9 cellular contexts compared by ENCODE assay signal in genomic region chr3:73547427-73548036, GRCh38.
DNase-seq lines count a peak whose midpoint lies in the region; TF ChIP-seq lines count a peak whose summit lies in the region.
"Had no signal": no experiment of that assay in that cellular context is flagged by ENCODE, and none has a peak within 500 bp of the region (broad histone marks: within the 10 kb centered on the region; RNA-seq: fewer than 3 reads in every experiment).

No MANE protein-coding gene starts in this region.

- no peaks in the 10 kb centered on the region for H3K36me3 Mint-ChIP-seq in endodermal cell (ENCODE audit: low read depth)
- peaks cover 4% of the 10 kb centered on the region for H3K36me3 Mint-ChIP-seq in mesothelial cell of epicardium

- H4K20me1 ChIP-seq in OCI-LY3 (ENCODE audit: insufficient read depth, low read length): no peaks in the 10 kb centered on the region

- H2AFZ ChIP-seq in OCI-LY3 (ENCODE audit: low read depth, low read length): 0 out of 2 replicates have a peak overlapping the region, but pooled peaks have one; percentile 3

- H3K4me3 ChIP-seq in OCI-LY3 (ENCODE audit: low read length) (no peak overlapping the region), endodermal cell (ENCODE audit: low read length) (no peak overlapping the region), uterus (no peak overlapping the region)
- H3K4me3 ChIP-seq: K562 had no signal

- H3K9ac ChIP-seq in OCI-LY3 (ENCODE audit: low read length) (no peak overlapping the region), endodermal cell (ENCODE audit: extremely low read depth, low read length, poor library complexity, severe bottlenecking) (no peak overlapping the region)

- H3K27me3 Mint-ChIP-seq in endodermal cell (ENCODE audit: insufficient read depth) (no peaks in the 10 kb centered on the region), mesothelial cell of epicardium (ENCODE audit: low read depth) (no peaks in the 10 kb centered on the region)

- intact Hi-C loops in uterus (cut with DNase I; ENCODE audit: low total_unique reads): no loop called here

- H3K4me3 Mint-ChIP-seq in endodermal cell (no peak overlapping the region), mesothelial cell of epicardium (no peak overlapping the region)

- no peak for TF ChIP-seq POLR2A in uterus (IDR thresholded peaks at IDR 0.05)

- H3K27ac Mint-ChIP-seq in endodermal cell (peak overlapping the region; percentile 55), mesothelial cell of epicardium (peak overlapping the region; percentile 89)

- H3K27me3 ChIP-seq in OCI-LY3 (ENCODE audit: low read depth, low read length) (no peaks in the 10 kb centered on the region), endodermal cell (ENCODE audit: control insufficient read depth, insufficient read depth, low read length, poor library complexity, severe bottlenecking) (no peaks in the 10 kb centered on the region), uterus (no peaks in the 10 kb centered on the region)

- TF ChIP-seq CTCF in OCI-LY3 (IDR thresholded peaks at IDR 0.05; ENCODE audit: low read depth, low read length) (no peak), endodermal cell (conservative IDR thresholded peaks at IDR 0.05) (no peak), mesothelial cell of epicardium (IDR thresholded peaks at IDR 0.05; ENCODE audit: unreplicated experiment) (no peak), uterus (IDR thresholded peaks at IDR 0.05) (no peak)

- H3K4me1 Mint-ChIP-seq in endodermal cell (peaks cover 19% of the 10 kb centered on the region), mesothelial cell of epicardium (peaks cover 35% of the 10 kb centered on the region)

- 91 to 98% methylated on average over 4 to 6 of the region's 6 CpGs for WGBS in endodermal cell (ENCODE audit: insufficient coverage in 1 of 2, insufficient read length in 1 of 2), 2 experiments

- DNase-seq in endodermal cell: no peak
- no peak for DNase-seq in mesothelial cell of epicardium (ENCODE audit: low spot score in 2 of 2, unreplicated experiment in 2 of 2)
- DNase-seq in uterus: peak in 1 of 2 donors; percentile 36
- DNase-seq in CD1c-positive myeloid dendritic cell (ENCODE audit: extremely low spot score): no peak
- DNase-seq in stimulated activated CD4-positive, alpha-beta T cell treated with anti-CD3 and anti-CD28 coated beads, Interleukin-12 subunit alpha, Interleukin-12 subunit beta, amount 100 ng/mL, for 4 hours: no peak
- no peak for DNase-seq in NCI-H345 treated with DMSO at 0.1 percent for 48 hours (lab: John Stamatoyannopoulos, UW; ENCODE audit: unreplicated experiment)
- DNase-seq: activated CD4-positive, alpha-beta T cell treated with anti-CD3 and anti-CD28 coated beads, Interleukin-2, amount 50 U/mL, for 48 hours had no signal

- H3K27ac ChIP-seq in OCI-LY3 (ENCODE audit: low read length) (no peak overlapping the region), endodermal cell (ENCODE audit: low read depth, low read length) (no peak overlapping the region), uterus (peak overlapping the region; percentile 68 to 72)

- H3K36me3 ChIP-seq in OCI-LY3 (replicated peaks; ENCODE audit: low read depth, low read length) (no peaks in the 10 kb centered on the region), endodermal cell (ENCODE audit: control insufficient read depth, insufficient read depth, low read length) (peaks cover 21% of the 10 kb centered on the region), uterus (no peaks in the 10 kb centered on the region)

- H3K4me2 ChIP-seq in OCI-LY3 (ENCODE audit: low read length): no peak overlapping the region

- H3K9me3 Mint-ChIP-seq in endodermal cell (no peaks in the 10 kb centered on the region), mesothelial cell of epicardium (no peaks in the 10 kb centered on the region)

- H3K4me1 ChIP-seq in OCI-LY3 (ENCODE audit: low read length) (no peaks in the 10 kb centered on the region), endodermal cell (ENCODE audit: control insufficient read depth, insufficient read depth, low read length) (peaks cover 11% of the 10 kb centered on the region), uterus (peaks cover 0 to 9% of the 10 kb centered on the region in 2 donors)

- H3K9me3 ChIP-seq in OCI-LY3 (ENCODE audit: insufficient read depth, low read length) (no peaks in the 10 kb centered on the region), endodermal cell (ENCODE audit: control insufficient read depth, low read length) (no peaks in the 10 kb centered on the region), uterus (no peaks in the 10 kb centered on the region)

- H3K79me2 ChIP-seq in OCI-LY3 (ENCODE audit: low read length): no peaks in the 10 kb centered on the region

Comparison
In these comparisons a context has a peak if more than half of its experiments do, and no peak if none do; other contexts are left out.
1. H3K27ac ChIP-seq: peak in uterus (2 of 2); none in OCI-LY3 (single experiment) and endodermal cell (single experiment).